ENCODE assay signal across 20 cellular contexts in genomic region chr17:48132375-48132774, GRCh38. TPM values are rescaled to one million over a fixed set of nuclear protein-coding genes. Genes with fewer than 3 reads are reported as not detected.
A peak's percentile ranks its signal among the peaks of the same experiment; 100 is the strongest.
DNase-seq lines count a peak whose midpoint lies in the region; ATAC-seq and TF ChIP-seq lines count a peak whose summit lies in the region.
"Had no signal": no experiment of that assay in that cellular context is flagged by ENCODE, and none has a peak within 500 bp of the region (broad histone marks: within the 10 kb centered on the region; RNA-seq: fewer than 3 reads in every experiment).

No MANE protein-coding gene starts in this region.

- H3K27ac Mint-ChIP-seq in nephron, result peak overlapping the region; percentile 28 to 87 (median 53)
- H3K27ac Mint-ChIP-seq: CD14-positive monocyte had no signal

- no peak overlapping the region for H3K4me3 Mint-ChIP-seq in nephron

- H3K9me3 ChIP-seq in left ventricle myocardium inferior (replicated peaks), result no peaks in the 10 kb centered on the region

- H3K4me3 ChIP-seq in left ventricle myocardium inferior, result no peak overlapping the region
- H3K4me3 ChIP-seq: K562 had no signal

- intact Hi-C loops in Right ventricle myocardium inferior (cut with DNase I) (loop anchor here (5.0 kb wide), 1 partner anchor 60 kb away; no protein-coding TSS in a partner anchor), left ventricle myocardium inferior (cut with micrococcal nuclease) (no loop called here), left cardiac atrium (cut with DNase I) (loop anchor here (5.0 kb wide), 2 partner anchors 55 to 105 kb away; no protein-coding TSS in a partner anchor)

- H3K27me3 Mint-ChIP-seq in nephron (ENCODE audit: low read depth), result peaks cover 7% of the 10 kb centered on the region

- no peaks in the 10 kb centered on the region for H3K4me1 ChIP-seq in left ventricle myocardium inferior

- no peak for DNase-seq in Right ventricle myocardium inferior (ENCODE audit: missing footprints)
- DNase-seq in left ventricle myocardium inferior, result no peak
- peak; percentile 92 for DNase-seq in RPMI8226
- no peak for DNase-seq in left cardiac atrium
- no peak for DNase-seq in NCI-H510A treated with DMSO at 0.1 percent for 48 hours (lab: John Stamatoyannopoulos, UW)
- no peak for DNase-seq in SKM-1 treated with dmso at 0.1 percent for 144 hours (lab: John Stamatoyannopoulos, UW; ENCODE audit: unreplicated experiment)
- no peak for DNase-seq in NCI-H526 treated with DMSO at 0.1 percent for 48 hours (lab: John Stamatoyannopoulos, UW)
- DNase-seq: AML-193; EL; MM.1S; NCI-H1048; NCI-H1417 treated with DMSO at 0.1 percent for 48 hours; NCI-H187; NCI-H2107; NCI-H446 treated with DMSO at 0.1 percent for 48 hours; NCI-H748 treated with DMSO at 0.1 percent for 48 hours; NK-92 treated with Interleukin-12 subunit alpha and Interleukin-12 subunit beta, amount 100 ng/mL, for 24 hours had no signal

- ATAC-seq in Right ventricle myocardium inferior (peak; percentile 43), left cardiac atrium (peak; percentile 15 to 55)

- H3K36me3 Mint-ChIP-seq in nephron (ENCODE audit: low read depth), result no peaks in the 10 kb centered on the region

- no peak overlapping the region for H3K27ac ChIP-seq in left ventricle myocardium inferior (replicated peaks)

- no peaks in the 10 kb centered on the region for H3K9me3 Mint-ChIP-seq in nephron
- H3K9me3 Mint-ChIP-seq: CD14-positive monocyte had no signal

- peaks cover 21% of the 10 kb centered on the region for H3K27me3 ChIP-seq in left ventricle myocardium inferior (ENCODE audit: low read depth)

- no peaks in the 10 kb centered on the region for H3K36me3 ChIP-seq in left ventricle myocardium inferior

- peaks cover 10% of the 10 kb centered on the region for H3K4me1 Mint-ChIP-seq in nephron
- H3K4me1 Mint-ChIP-seq: CD14-positive monocyte had no signal

- TF ChIP-seq CTCF in left ventricle myocardium inferior (IDR thresholded peaks at IDR 0.05; ENCODE audit: borderline replicate concordance), result no peak
- no peak for TF ChIP-seq CTCF in nephron (IDR thresholded peaks at IDR 0.05; ENCODE audit: unreplicated experiment in 3 of 3)

RNA-seq across cellular contexts. Expression of gene SNX11, which starts 24.8 kb away (rescaled TPM):
- 10.5 TPM for total RNA-seq in Right ventricle myocardium inferior
- total RNA-seq in left ventricle myocardium inferior, result 11.3 TPM
- 10 to 100 TPM; 13.3 to 14.7 TPM for total RNA-seq in left cardiac atrium

RNA-seq across cellular contexts. Expression of gene CBX1, which starts 31.1 kb away (rescaled TPM):
- total RNA-seq in Right ventricle myocardium inferior (40.0 TPM), left ventricle myocardium inferior (33.0 TPM), left cardiac atrium (10 to 100 TPM; 29.2 to 35.6 TPM)
